ENCODE assay signal across 8 cellular contexts in the genomic region with DNA sequence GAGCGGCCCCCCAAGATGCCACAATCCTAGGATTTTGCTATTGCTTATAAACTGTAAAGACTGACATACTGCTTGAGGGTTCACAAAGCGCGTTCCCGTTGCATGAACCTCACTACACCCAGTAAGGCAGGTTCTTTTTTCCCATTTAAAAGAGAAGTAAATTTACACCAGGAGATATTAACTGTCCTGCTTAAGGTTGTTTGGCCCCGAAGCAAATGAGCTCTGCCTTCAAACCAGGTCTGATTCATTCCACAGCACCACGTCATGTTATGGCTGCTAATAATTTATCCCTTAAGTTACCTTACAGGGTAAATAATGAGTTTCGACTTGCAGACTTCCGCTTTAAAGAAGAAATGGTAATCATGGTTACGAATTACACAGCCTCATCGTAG. TPM values are rescaled to one million over a fixed set of nuclear protein-coding genes. Genes with fewer than 3 reads are reported as not detected.
A peak's percentile ranks its signal among the peaks of the same experiment; 100 is the strongest.
DNase-seq lines count a peak whose midpoint lies in the region; ATAC-seq and TF ChIP-seq lines count a peak whose summit lies in the region.

No MANE protein-coding gene starts in this region.

- 2% methylated on average over 10 of the region's 10 CpGs for WGBS in hepatocyte (ENCODE audit: low lambda C conversion rate, missing lambda C conversion rate)
- WGBS in sigmoid colon, 2 donors: 1% methylated on average over 10 of the region's 10 CpGs

- peaks cover 30% of the 10 kb centered on the region for H4K20me1 ChIP-seq in BLaER1
- H4K20me1 ChIP-seq in hepatocyte (ENCODE audit: insufficient read depth, poor library complexity, severe bottlenecking): peaks cover 9% of the 10 kb centered on the region

- H3K27ac Mint-ChIP-seq in activated naive CD8-positive, alpha-beta T cell treated with anti-CD3 and anti-CD28 coated beads, Interleukin-2, amount 50 U/mL, for 24 hours: peak overlapping the region; percentile 78

- no peaks in the 10 kb centered on the region for H3K9me3 Mint-ChIP-seq in activated naive CD8-positive, alpha-beta T cell treated with anti-CD3 and anti-CD28 coated beads, Interleukin-2, amount 50 U/mL, for 24 hours

- H3K9me3 ChIP-seq in BLaER1: no peaks in the 10 kb centered on the region
- no peaks in the 10 kb centered on the region for H3K9me3 ChIP-seq in hepatocyte (ENCODE audit: low read depth)
- no peaks in the 10 kb centered on the region for H3K9me3 ChIP-seq in sigmoid colon

- peak overlapping the region; percentile 56 for H2AFZ ChIP-seq in hepatocyte

- peaks cover 28% of the 10 kb centered on the region for H3K4me1 Mint-ChIP-seq in activated naive CD8-positive, alpha-beta T cell treated with anti-CD3 and anti-CD28 coated beads, Interleukin-2, amount 50 U/mL, for 24 hours

- no peaks in the 10 kb centered on the region for H3K9me2 ChIP-seq in hepatocyte (replicated peaks; ENCODE audit: insufficient read depth)

- TF ChIP-seq EP300 in sigmoid colon (IDR thresholded peaks at IDR 0.05): no peak

- peaks cover 1% of the 10 kb centered on the region for H3K36me3 Mint-ChIP-seq in activated naive CD8-positive, alpha-beta T cell treated with anti-CD3 and anti-CD28 coated beads, Interleukin-2, amount 50 U/mL, for 24 hours (ENCODE audit: low read depth)

- H3K27me3 Mint-ChIP-seq in activated naive CD8-positive, alpha-beta T cell treated with anti-CD3 and anti-CD28 coated beads, Interleukin-2, amount 50 U/mL, for 24 hours: no peaks in the 10 kb centered on the region

- H3K4me3 ChIP-seq in BLaER1: peak overlapping the region; percentile 92
- H3K4me3 ChIP-seq in hepatocyte: peak overlapping the region; percentile 47
- peak overlapping the region; percentile 66 to 91 (median 88) for H3K4me3 ChIP-seq in sigmoid colon

- H3K27me3 ChIP-seq in BLaER1 (no peaks in the 10 kb centered on the region), hepatocyte (no peaks in the 10 kb centered on the region), sigmoid colon (no peaks in the 10 kb centered on the region)

- H3K79me2 ChIP-seq in hepatocyte: peaks cover 69% of the 10 kb centered on the region

- DNase-seq in NCI-H460 (ENCODE audit: extremely low read depth, low read depth) (peak; percentile 24), hepatocyte (ENCODE audit: low spot score) (peak; percentile 70), sigmoid colon (no peak), COLO668 (lab: John Stamatoyannopoulos, UW; ENCODE audit: unreplicated experiment) (no peak), NCI-H1930 (lab: John Stamatoyannopoulos, UW) (no peak)
- peak; percentile 19 for DNase-seq in activated naive CD8-positive, alpha-beta T cell treated with anti-CD3 and anti-CD28 coated beads, Interleukin-2, amount 50 U/mL, for 24 hours

- no peak for TF ChIP-seq POLR2A in sigmoid colon (IDR thresholded peaks at IDR 0.05)

- intact Hi-C loops in sigmoid colon (cut with DNase I): no loop called here

- H3K4me2 ChIP-seq in BLaER1 (peak overlapping the region; percentile 88), hepatocyte (peak overlapping the region; percentile 77)

- peak overlapping the region; percentile 69 for H3K9ac ChIP-seq in BLaER1

- H3K4me1 ChIP-seq in BLaER1: peaks cover 59% of the 10 kb centered on the region
- peaks cover 27% of the 10 kb centered on the region for H3K4me1 ChIP-seq in hepatocyte (ENCODE audit: insufficient read depth)
- H3K4me1 ChIP-seq in sigmoid colon: peaks cover 3 to 54% (median 40%) of the 10 kb centered on the region in 4 donors

- TF ChIP-seq CTCF in hepatocyte (IDR thresholded peaks at IDR 0.05; ENCODE audit: poor library complexity) (no peak), sigmoid colon (IDR thresholded peaks at IDR 0.05) (no peak)

- H3K36me3 ChIP-seq in BLaER1: no peaks in the 10 kb centered on the region
- no peaks in the 10 kb centered on the region for H3K36me3 ChIP-seq in hepatocyte (replicated peaks; ENCODE audit: insufficient read depth, low read depth)
- no peaks in the 10 kb centered on the region for H3K36me3 ChIP-seq in sigmoid colon

- H3K27ac ChIP-seq in BLaER1 (no peak overlapping the region), hepatocyte (peak overlapping the region; percentile 81), sigmoid colon (peak overlapping the region; percentile 89 to 97 (median 94))

- peak; percentile 13 for ATAC-seq in GM19463 (IDR thresholded peaks at IDR 0.05; ENCODE audit: unreplicated experiment)
- ATAC-seq in activated naive CD8-positive, alpha-beta T cell treated with anti-CD3 and anti-CD28 coated beads, Interleukin-2, amount 50 U/mL, for 24 hours: no peak

- H3K4me3 Mint-ChIP-seq in activated naive CD8-positive, alpha-beta T cell treated with anti-CD3 and anti-CD28 coated beads, Interleukin-2, amount 50 U/mL, for 24 hours: no peak overlapping the region

RNA-seq across cellular contexts. Expression of gene FKBP14, which starts 0.6 kb away (rescaled TPM):
- 36.3 and 40.8 TPM in 2 replicates for total RNA-seq in NCI-H460 (2014; rRNA removed; shearing (Covaris generic))
- polyA plus RNA-seq in NCI-H460 (2014; cell fraction: nucleus; rRNA removed): 16.1 and 22.3 TPM in 2 replicates
- total RNA-seq in hepatocyte: 35.4 and 45.4 TPM in 2 replicates
- 36.5 and 38.7 TPM in 2 replicates for polyA plus RNA-seq in hepatocyte
- 10 to 100 TPM in 2 of 4 donors, 1 to 10 TPM in 2; 6.3 to 11.4 (median 9.4) TPM for total RNA-seq in sigmoid colon
- polyA plus RNA-seq in sigmoid colon: 1 to 10 TPM; 1.8 to 4.0 (median 2.4) TPM

RNA-seq across cellular contexts. Expression of gene PLEKHA8, which starts 1.2 kb away (rescaled TPM):
- total RNA-seq in NCI-H460 (2014; rRNA removed; shearing (Covaris generic)): 15.5 and 18.3 TPM in 2 replicates
- polyA plus RNA-seq in NCI-H460 (2014; cell fraction: nucleus; rRNA removed): 8.3 and 12.0 TPM in 2 replicates
- total RNA-seq in hepatocyte (13.8 and 17.9 TPM in 2 replicates), sigmoid colon (10 to 100 TPM in 2 of 4 donors, 1 to 10 TPM in 2; 7.7 to 12.2 (median 9.1) TPM)
- polyA plus RNA-seq in hepatocyte (7.3 and 8.7 TPM in 2 replicates), sigmoid colon (1 to 10 TPM; 3.2 to 5.2 (median 4.8) TPM)

RNA-seq across cellular contexts. Expression of gene SCRN1, which starts 37.5 kb away (rescaled TPM):
- 1.2 and 2.1 TPM in 2 replicates for total RNA-seq in NCI-H460 (2014; rRNA removed; shearing (Covaris generic))
- polyA plus RNA-seq in NCI-H460 (2014; cell fraction: nucleus; rRNA removed): 0.66 and 1.5 TPM in 2 replicates
- total RNA-seq in hepatocyte: 71.2 and 73.5 TPM in 2 replicates
- 36.7 and 47.1 TPM in 2 replicates for polyA plus RNA-seq in hepatocyte
- 10 to 100 TPM; 44.5 to 55.0 (median 51.0) TPM for total RNA-seq in sigmoid colon
- 10 to 100 TPM in 1 of 3 donors, 1 to 10 TPM in 2; 5.1 to 12.8 (median 9.0) TPM for polyA plus RNA-seq in sigmoid colon

Comparison
In these comparisons a context has a peak if more than half of its experiments do, and no peak if none do; other contexts are left out.
1. DNase-seq: peak in NCI-H460 (single experiment), activated naive CD8-positive, alpha-beta T cell treated with anti-CD3 and anti-CD28 coated beads, Interleukin-2, amount 50 U/mL, for 24 hours (single experiment) and hepatocyte (single experiment); none in sigmoid colon (single experiment), COLO668 (single experiment) and NCI-H1930 (0 of 2).
2. RNA of gene SCRN1, which starts 37.5 kb away (total RNA-seq): 71.2 to 73.5 TPM in hepatocyte and 44.5 to 55.0 TPM in sigmoid colon; 1.2 to 2.1 TPM in NCI-H460; every median in the first group is over 10 times any median in the second.
3. Peak in every context shown above with its lines, with median percentiles within 50 percentile points of each other: H3K4me3 ChIP-seq.